Comparison of ENCODE assay signal across 18 cellular contexts in the genomic region with DNA sequence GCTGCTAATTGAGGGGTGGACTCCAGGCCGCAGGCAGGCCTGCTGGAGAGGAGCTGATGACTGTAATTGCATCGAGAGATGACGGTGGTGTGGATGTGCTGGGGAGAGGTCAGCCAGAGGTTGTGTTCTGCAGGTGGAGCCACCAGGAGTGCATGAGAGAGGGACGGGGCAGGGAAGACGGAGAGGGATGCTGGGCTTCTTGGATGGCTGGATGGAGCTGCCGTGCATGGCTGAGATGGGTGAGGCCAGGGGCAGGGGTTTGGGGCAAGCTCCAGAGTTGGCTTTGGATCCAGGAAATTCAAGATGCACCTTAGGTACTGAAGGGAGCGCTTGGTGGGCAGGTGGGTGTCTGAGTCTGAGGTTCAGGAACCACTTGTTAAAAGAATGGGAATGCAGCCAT.
"Had no signal": no experiment of that assay in that cellular context is flagged by ENCODE, and none has a peak within 500 bp of the region (broad histone marks: within the 10 kb centered on the region; RNA-seq: fewer than 3 reads in every experiment).

No MANE protein-coding gene starts in this region.

- H2AFZ ChIP-seq: hepatocyte had no signal

- H3K27me3 Mint-ChIP-seq: activated CD4-positive, alpha-beta T cell treated with anti-CD3 and anti-CD28 coated beads, Interleukin-2, amount 10 ng/mL, durations not matched to agents 7 days and 5 days; activated naive CD8-positive, alpha-beta T cell treated with anti-CD3 and anti-CD28 coated beads, Interleukin-2, amount 10 ng/mL, durations not matched to agents 7 days and 5 days had no signal

- H3K36me3 Mint-ChIP-seq: activated naive CD8-positive, alpha-beta T cell treated with anti-CD3 and anti-CD28 coated beads, Interleukin-2, amount 10 ng/mL, durations not matched to agents 7 days and 5 days; memory B cell; naive thymus-derived CD8-positive, alpha-beta T cell; stimulated activated effector memory CD8-positive, alpha-beta T cell treated with anti-CD3 and anti-CD28 coated beads, Interleukin-12 subunit alpha, Interleukin-12 subunit beta, amount 100 ng/mL, for 72 hours had no signal

- H3K9me3 ChIP-seq: left ventricle myocardium inferior, sigmoid colon, thoracic aorta, uterus had no signal

- H3K36me3 ChIP-seq: left ventricle myocardium inferior, sigmoid colon, thoracic aorta, uterus had no signal

- H3K27me3 ChIP-seq: dorsolateral prefrontal cortex, hepatocyte, sigmoid colon, uterus had no signal

- FAIRE-seq: bronchial epithelial cell had no signal

- H3K27ac ChIP-seq: hepatocyte, left ventricle myocardium inferior, thoracic aorta, uterus had no signal

- H3K4me2 ChIP-seq: hepatocyte had no signal

- H3K4me1 Mint-ChIP-seq: activated CD4-positive, alpha-beta T cell treated with anti-CD3 and anti-CD28 coated beads, Interleukin-2, amount 10 ng/mL, durations not matched to agents 7 days and 5 days; activated naive CD8-positive, alpha-beta T cell treated with anti-CD3 and anti-CD28 coated beads, Interleukin-2, amount 10 ng/mL, durations not matched to agents 7 days and 5 days; naive thymus-derived CD8-positive, alpha-beta T cell; stimulated activated effector memory CD8-positive, alpha-beta T cell treated with anti-CD3 and anti-CD28 coated beads, Interleukin-12 subunit alpha, Interleukin-12 subunit beta, amount 100 ng/mL, for 72 hours had no signal

- ATAC-seq: naive thymus-derived CD8-positive, alpha-beta T cell; stimulated activated effector memory CD8-positive, alpha-beta T cell treated with anti-CD3 and anti-CD28 coated beads, Interleukin-12 subunit alpha, Interleukin-12 subunit beta, amount 100 ng/mL, for 72 hours had no signal

- H3K9me3 Mint-ChIP-seq: activated CD4-positive, alpha-beta T cell treated with anti-CD3 and anti-CD28 coated beads, Interleukin-2, amount 10 ng/mL, durations not matched to agents 7 days and 5 days; activated naive CD8-positive, alpha-beta T cell treated with anti-CD3 and anti-CD28 coated beads, Interleukin-2, amount 10 ng/mL, durations not matched to agents 7 days and 5 days; memory B cell; stimulated activated effector memory CD8-positive, alpha-beta T cell treated with anti-CD3 and anti-CD28 coated beads, Interleukin-12 subunit alpha, Interleukin-12 subunit beta, amount 100 ng/mL, for 72 hours had no signal

- H3K4me3 ChIP-seq: dorsolateral prefrontal cortex, hepatocyte, left ventricle myocardium inferior, sigmoid colon, thoracic aorta, uterus had no signal

- H3K4me3 Mint-ChIP-seq: activated CD4-positive, alpha-beta T cell treated with anti-CD3 and anti-CD28 coated beads, Interleukin-2, amount 10 ng/mL, durations not matched to agents 7 days and 5 days; activated naive CD8-positive, alpha-beta T cell treated with anti-CD3 and anti-CD28 coated beads, Interleukin-2, amount 10 ng/mL, durations not matched to agents 7 days and 5 days; memory B cell; naive thymus-derived CD8-positive, alpha-beta T cell; stimulated activated effector memory CD8-positive, alpha-beta T cell treated with anti-CD3 and anti-CD28 coated beads, Interleukin-12 subunit alpha, Interleukin-12 subunit beta, amount 100 ng/mL, for 72 hours had no signal

- DNase-seq: activated CD4-positive, alpha-beta T cell treated with anti-CD3 and anti-CD28 coated beads, Interleukin-2, amount 10 ng/mL, durations not matched to agents 7 days and 5 days; activated naive CD4-positive, alpha-beta T cell; activated naive CD8-positive, alpha-beta T cell treated with anti-CD3 and anti-CD28 coated beads, Interleukin-2, amount 10 ng/mL, durations not matched to agents 7 days and 5 days; activated T-cell treated with anti-CD3 and anti-CD28 coated beads for 4 hours; anterior cingulate cortex; dorsolateral prefrontal cortex; erythroblast; left ventricle myocardium inferior; sigmoid colon; stimulated activated CD4-positive, alpha-beta T cell treated with anti-CD3 and anti-CD28 coated beads, Interleukin-12 subunit alpha, Interleukin-12 subunit beta, amount 100 ng/mL, for 4 hours; stimulated activated CD4-positive, alpha-beta T cell treated with anti-CD3 and anti-CD28 coated beads, Interleukin-2, amount 100 ng/mL, for 24 hours; uterus had no signal

- H3K27ac Mint-ChIP-seq: activated CD4-positive, alpha-beta T cell treated with anti-CD3 and anti-CD28 coated beads, Interleukin-2, amount 10 ng/mL, durations not matched to agents 7 days and 5 days; activated naive CD8-positive, alpha-beta T cell treated with anti-CD3 and anti-CD28 coated beads, Interleukin-2, amount 10 ng/mL, durations not matched to agents 7 days and 5 days; memory B cell; naive thymus-derived CD8-positive, alpha-beta T cell; stimulated activated effector memory CD8-positive, alpha-beta T cell treated with anti-CD3 and anti-CD28 coated beads, Interleukin-12 subunit alpha, Interleukin-12 subunit beta, amount 100 ng/mL, for 72 hours had no signal
